Comparison of ENCODE assay signal across 18 cellular contexts in the genomic region with DNA sequence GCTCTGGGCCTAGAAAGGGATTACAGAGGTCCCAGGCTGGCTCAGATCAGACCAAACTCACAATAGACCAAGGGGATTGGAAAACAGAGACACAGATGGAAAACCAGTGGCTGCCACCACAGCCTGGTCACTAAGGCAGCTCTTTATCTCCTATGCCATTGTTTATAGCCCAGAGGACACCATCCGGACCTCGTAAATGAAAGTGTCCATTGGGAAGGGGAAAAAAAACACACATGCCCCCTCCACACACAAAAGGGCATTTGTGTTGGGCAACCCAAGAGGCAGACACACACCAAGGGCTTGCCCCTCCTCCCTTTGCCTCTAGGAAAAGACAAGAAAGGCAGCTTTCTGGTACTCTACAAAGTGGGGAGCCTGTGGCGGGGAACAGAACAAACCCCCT.
DNase-seq lines count a peak whose midpoint lies in the region; ATAC-seq, FAIRE-seq and TF ChIP-seq lines count a peak whose summit lies in the region.
"Had no signal": no experiment of that assay in that cellular context is flagged by ENCODE, and none has a peak within 500 bp of the region (broad histone marks: within the 10 kb centered on the region; RNA-seq: fewer than 3 reads in every experiment).

No MANE protein-coding gene starts in this region.

- RAD21 ChIA-PET in GM12878 (lab: Charles Lee; ENCODE audit: unreplicated experiment) = interaction anchor here (1.3 kb wide), 1 partner anchor 21 kb away, joined by 4 read pairs; no protein-coding TSS in a partner anchor

- TF ChIP-seq EP300 in GM12878 (IDR thresholded peaks at IDR 0.05; ENCODE audit: borderline replicate concordance in 1 of 2, control insufficient read depth in 1 of 2, low read depth in 2 of 2, low read length in 2 of 2) = no peak

- H3K36me3 ChIP-seq in BLaER1 = peaks cover 25% of the 10 kb centered on the region; the same call in 1 of the 2 replicates
- no peaks in the 10 kb centered on the region for H3K36me3 ChIP-seq in GM12878 (ENCODE audit: control insufficient read depth in 2 of 2, insufficient read depth in 2 of 2, low read length in 1 of 2)
- H3K36me3 ChIP-seq: left ventricle myocardium inferior, SJSA1, stomach had no signal

- TF ChIP-seq POLR2A in GM12878 (IDR thresholded peaks at IDR 0.05; ENCODE audit: low read depth, low read length) = no peak

- H3K79me2 ChIP-seq in GM12878 (ENCODE audit: control insufficient read depth, insufficient read depth, low read length) = no peaks in the 10 kb centered on the region

- intact Hi-C loops in GM12878 (cut with micrococcal nuclease; ENCODE audit: unreplicated experiment) = no loop called here

- H3K9me3 Mint-ChIP-seq in endothelial cell (ENCODE audit: unreplicated experiment) = no peaks in the 10 kb centered on the region
- H3K9me3 Mint-ChIP-seq: activated naive CD8-positive, alpha-beta T cell treated with anti-CD3 and anti-CD28 coated beads, Interleukin-2, amount 50 U/mL, for 24 hours had no signal

- FAIRE-seq in GM12878 (lab: Jason Lieb, UNC) = no peak
- FAIRE-seq in urothelium cell line (lab: Jason Lieb, UNC) = no peak

- POLR2A ChIA-PET in GM12878 (lab: Charles Lee) = interaction anchor here (0.7 kb wide), 1 partner anchor 20 kb away, joined by 4 read pairs; no protein-coding TSS in a partner anchor

- H3K4me1 ChIP-seq in BLaER1 (peaks cover 37% of the 10 kb centered on the region), GM12878 (ENCODE audit: control insufficient read depth, insufficient read depth, low read length) (peaks cover 13% of the 10 kb centered on the region)
- H3K4me1 ChIP-seq: SJSA1 had no signal

- H3K9me3 ChIP-seq in BLaER1 (peaks cover 26% of the 10 kb centered on the region), GM12878 (replicated peaks; ENCODE audit: control insufficient read depth, insufficient read depth, low read length) (no peaks in the 10 kb centered on the region; the same call in 2 of the 3 replicates)
- H3K9me3 ChIP-seq: left ventricle myocardium inferior, SJSA1, stomach had no signal

- CTCF ChIA-PET in GM12878 (lab: Yijun Ruan, JAX) = interaction anchor here (1.2 kb wide), 1 partner anchor 79 kb away, joined by 3 read pairs; no protein-coding TSS in a partner anchor

- H3K36me3 Mint-ChIP-seq in endothelial cell (ENCODE audit: low read depth, unreplicated experiment) = no peaks in the 10 kb centered on the region

- TF ChIP-seq CTCF in GM12878 (IDR thresholded peaks at IDR 0.05 in 2 of 3, conservative IDR thresholded peaks at IDR 0.05 in 1 of 3; ENCODE audit: control insufficient read depth in 2 of 3, extremely low read depth in 1 of 3, insufficient read depth in 1 of 3, low read depth in 3 of 3, low read length in 3 of 3) = no peak
- TF ChIP-seq CTCF in endothelial cell (IDR thresholded peaks at IDR 0.05; ENCODE audit: unreplicated experiment) = no peak

- H3K4me3 ChIP-seq in BLaER1 = no peak overlapping the region
- no peak overlapping the region for H3K4me3 ChIP-seq in GM12878
- H3K4me3 ChIP-seq: GM23248, left ventricle myocardium inferior, SJSA1, stomach had no signal

- 96% methylated on average over 3 of the region's 3 CpGs for WGBS in GM12878 (ENCODE audit: insufficient coverage, insufficient replicate concordance, low lambda C conversion rate, missing lambda C conversion rate)

- in situ Hi-C loops in GM12878 (cut with MboI) = no loop called here

- no peak for TF ChIP-seq RAD21 in GM12878 (IDR thresholded peaks at IDR 0.05; ENCODE audit: insufficient read depth, low read depth, low read length)

- H3K27me3 Mint-ChIP-seq in endothelial cell (ENCODE audit: unreplicated experiment) = no peaks in the 10 kb centered on the region
- H3K27me3 Mint-ChIP-seq: activated naive CD8-positive, alpha-beta T cell treated with anti-CD3 and anti-CD28 coated beads, Interleukin-2, amount 50 U/mL, for 24 hours had no signal

- H3K9ac ChIP-seq in BLaER1 (peak overlapping the region; percentile 57; the same call in 1 of the 2 replicates), GM12878 (ENCODE audit: control insufficient read depth, insufficient read depth, low read length) (no peak overlapping the region; the same call in 1 of the 2 replicates)
- H3K9ac ChIP-seq: GM23248 had no signal

- peaks cover 30% of the 10 kb centered on the region for H3K4me1 Mint-ChIP-seq in endothelial cell (ENCODE audit: unreplicated experiment)

- H3K27me3 ChIP-seq in BLaER1 (no peaks in the 10 kb centered on the region), GM12878 (replicated peaks in 1 of 2; ENCODE audit: control insufficient read depth in 2 of 2, insufficient read depth in 2 of 2, low read length in 1 of 2) (no peaks in the 10 kb centered on the region)
- H3K27me3 ChIP-seq: SJSA1, stomach had no signal

- SMC1A ChIA-PET in GM12878 (lab: Charles Lee; ENCODE audit: uncharacterized antibody, unreplicated experiment) = interaction anchor here (1.0 kb wide), 1 partner anchor 14 kb away, joined by 3 read pairs; no protein-coding TSS in a partner anchor

- peaks cover 88% of the 10 kb centered on the region for H4K20me1 ChIP-seq in BLaER1
- no peaks in the 10 kb centered on the region for H4K20me1 ChIP-seq in GM12878 (ENCODE audit: control insufficient read depth, insufficient read depth)

- H3K27ac ChIP-seq in BLaER1 = peak overlapping the region; percentile 60
- H3K27ac ChIP-seq in GM12878 (ENCODE audit: control insufficient read depth, insufficient read depth) = peak overlapping the region; percentile 38; the same call in 1 of the 2 replicates
- H3K27ac ChIP-seq: GM23248, left ventricle myocardium inferior, SJSA1, stomach, VCaP had no signal

- BruUV-seq in GM12878 (replicated peaks; lab: Mats Ljungman, UMichigan) = no TSS peak

- no peak overlapping the region for H3K4me3 Mint-ChIP-seq in endothelial cell (ENCODE audit: unreplicated experiment)
- H3K4me3 Mint-ChIP-seq: activated naive CD8-positive, alpha-beta T cell treated with anti-CD3 and anti-CD28 coated beads, Interleukin-2, amount 50 U/mL, for 24 hours; nephron had no signal

- H3K27ac Mint-ChIP-seq in endothelial cell (ENCODE audit: unreplicated experiment) = no peak overlapping the region
- H3K27ac Mint-ChIP-seq: activated naive CD8-positive, alpha-beta T cell treated with anti-CD3 and anti-CD28 coated beads, Interleukin-2, amount 50 U/mL, for 24 hours had no signal

- no peak for DNase-seq in GM12878 (ENCODE audit: low read depth, low spot score)
- DNase-seq in middle frontal gyrus (ENCODE audit: extremely low spot score, low spot score) = peak; percentile 62
- DNase-seq in activated effector memory CD4-positive, alpha-beta T cell treated with anti-CD3 and anti-CD28 coated beads, Interleukin-2, amount 50 U/mL, for 16 hours = no peak
- no peak for DNase-seq in endothelial cell (ENCODE audit: low spot score)
- DNase-seq in urothelium cell line (ENCODE audit: low spot score) = no peak
- DNase-seq: activated naive CD8-positive, alpha-beta T cell treated with anti-CD3 and anti-CD28 coated beads, Interleukin-2, amount 50 U/mL, for 24 hours; Calu3; left ventricle myocardium inferior; NCI-H1092; stomach had no signal

- H2AFZ ChIP-seq in GM12878 (ENCODE audit: control insufficient read depth, low read depth, low read length) = no peak overlapping the region; the same call in 1 of the 2 replicates
- H2AFZ ChIP-seq: GM23248 had no signal

- H3K4me2 ChIP-seq in BLaER1 (peak overlapping the region; percentile 58), GM12878 (ENCODE audit: control insufficient read depth, insufficient read depth) (peak overlapping the region; percentile 49)

- ATAC-seq in HG02870 (IDR thresholded peaks at IDR 0.05; ENCODE audit: unreplicated experiment) (peak; percentile 17), GM12878 (no peak), GM18867 (IDR thresholded peaks at IDR 0.05; ENCODE audit: unreplicated experiment) (no peak)
- ATAC-seq: esophagus mucosa had no signal

TF ChIP-seq in GM12878, 131 proteins besides CTCF, POLR2A, EP300 and RAD21 (continues in another document):
- TF ChIP-seq GATAD2B (conservative IDR thresholded peaks at IDR 0.05; ENCODE audit: low read depth) = no peak
- TF ChIP-seq MTA3 (IDR thresholded peaks at IDR 0.05; ENCODE audit: borderline replicate concordance, low read length) = no peak
- TF ChIP-seq ZNF622 (IDR thresholded peaks at IDR 0.05) = no peak
- no peak for TF ChIP-seq KLF5 (IDR thresholded peaks at IDR 0.05; ENCODE audit: partially characterized antibody)
- TF ChIP-seq IKZF2 (IDR thresholded peaks at IDR 0.05) = no peak
- no peak for TF ChIP-seq RBBP5 (conservative IDR thresholded peaks at IDR 0.05)
- TF ChIP-seq GABPA (IDR thresholded peaks at IDR 0.05; ENCODE audit: low read depth) = no peak
- no peak for TF ChIP-seq EGR1 (IDR thresholded peaks at IDR 0.05; ENCODE audit: borderline replicate concordance in 1 of 2, low read depth in 2 of 2, low read length in 2 of 2)
- no peak for TF ChIP-seq TBL1XR1 (IDR thresholded peaks at IDR 0.05; ENCODE audit: low read depth, low read length)
- no peak for TF ChIP-seq ZZZ3 (IDR thresholded peaks at IDR 0.05; ENCODE audit: control insufficient read depth, insufficient read length, low read depth)
- no peak for TF ChIP-seq IKZF1 (conservative IDR thresholded peaks at IDR 0.05)
- no peak for TF ChIP-seq PAX5 (IDR thresholded peaks at IDR 0.05; ENCODE audit: borderline replicate concordance, low read depth, low read length)
- TF ChIP-seq, protein P1, sequence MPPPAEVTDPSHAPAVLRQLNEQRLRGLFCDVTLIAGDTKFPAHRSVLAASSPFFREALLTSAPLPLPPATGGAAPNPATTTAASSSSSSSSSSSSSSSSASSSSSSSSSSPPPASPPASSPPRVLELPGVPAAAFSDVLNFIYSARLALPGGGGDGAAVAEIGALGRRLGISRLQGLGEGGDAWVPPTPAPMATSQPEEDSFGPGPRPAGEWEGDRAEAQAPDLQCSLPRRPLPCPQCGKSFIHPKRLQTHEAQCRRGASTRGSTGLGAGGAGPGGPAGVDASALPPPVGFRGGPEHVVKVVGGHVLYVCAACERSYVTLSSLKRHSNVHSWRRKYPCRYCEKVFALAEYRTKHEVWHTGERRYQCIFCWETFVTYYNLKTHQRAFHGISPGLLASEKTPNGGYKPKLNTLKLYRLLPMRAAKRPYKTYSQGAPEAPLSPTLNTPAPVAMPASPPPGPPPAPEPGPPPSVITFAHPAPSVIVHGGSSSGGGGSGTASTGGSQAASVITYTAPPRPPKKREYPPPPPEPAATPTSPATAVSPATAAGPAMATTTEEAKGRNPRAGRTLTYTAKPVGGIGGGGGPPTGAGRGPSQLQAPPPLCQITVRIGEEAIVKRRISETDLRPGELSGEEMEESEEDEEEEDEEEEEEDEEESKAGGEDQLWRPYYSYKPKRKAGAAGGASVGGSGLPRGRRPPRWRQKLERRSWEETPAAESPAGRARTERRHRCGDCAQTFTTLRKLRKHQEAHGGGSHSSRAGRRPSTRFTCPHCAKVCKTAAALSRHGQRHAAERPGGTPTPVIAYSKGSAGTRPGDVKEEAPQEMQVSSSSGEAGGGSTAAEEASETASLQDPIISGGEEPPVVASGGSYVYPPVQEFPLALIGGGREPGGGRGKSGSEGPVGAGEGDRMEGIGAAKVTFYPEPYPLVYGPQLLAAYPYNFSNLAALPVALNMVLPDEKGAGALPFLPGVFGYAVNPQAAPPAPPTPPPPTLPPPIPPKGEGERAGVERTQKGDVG (CRISPR knock-in tag; IDR thresholded peaks at IDR 0.05) = no peak
